ENCODE assay signal across 1 cellular context in the genomic region with DNA sequence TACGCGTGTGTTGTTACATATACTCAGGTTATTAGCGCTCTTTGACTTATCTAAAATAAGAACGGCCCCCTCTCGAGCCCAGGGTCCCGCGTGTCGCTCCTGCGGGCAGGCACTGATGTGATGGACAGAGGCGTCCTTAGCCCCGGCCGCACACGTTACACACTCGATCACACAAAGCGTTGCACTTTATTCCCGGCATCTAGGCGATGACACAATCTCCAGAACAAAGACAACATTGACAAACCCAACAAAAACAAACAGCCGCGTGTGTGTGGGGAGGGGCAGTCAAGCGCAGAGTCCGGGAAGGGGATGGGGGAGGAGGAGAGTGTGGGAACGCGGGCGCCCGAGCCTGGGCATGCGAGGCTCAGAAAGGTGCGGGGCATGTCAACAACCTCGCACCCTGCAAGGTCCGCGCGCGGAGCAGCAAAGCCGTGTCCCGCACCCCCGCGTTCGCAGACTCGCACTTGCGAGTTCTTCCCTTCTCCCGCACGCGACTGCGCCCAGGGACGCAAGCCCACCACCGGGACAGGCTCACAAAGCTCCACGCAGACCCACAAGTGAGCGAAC.
A peak's percentile ranks its signal among the peaks of the same experiment; 100 is the strongest.
TF ChIP-seq lines count a peak whose summit lies in the region.

No MANE protein-coding gene starts in this region.

TF ChIP-seq in HepG2, 621 proteins besides CTCF, POLR2A, EP300 and RAD21 (continued from another document and continues in another):
- no peak for TF ChIP-seq TIGD3 (CRISPR knock-in tag; IDR thresholded peaks at IDR 0.05; ENCODE audit: borderline replicate concordance)
- TF ChIP-seq SP2 (CRISPR knock-in tag; IDR thresholded peaks at IDR 0.05): peak; percentile 1; the same call in 1 of the 2 replicates
- peak; percentile 40 for TF ChIP-seq ZBTB7B (CRISPR knock-in tag; IDR thresholded peaks at IDR 0.05)
- no peak for TF ChIP-seq PAF1 (CRISPR knock-in tag; IDR thresholded peaks at IDR 0.05)
- TF ChIP-seq POLR2AphosphoS5 (IDR thresholded peaks at IDR 0.05; ENCODE audit: low read depth, low read length): peak; percentile 83; the same call in 1 of the 2 replicates
- peak; percentile 57 for TF ChIP-seq ZSCAN9 (CRISPR knock-in tag; IDR thresholded peaks at IDR 0.05; ENCODE audit: borderline replicate concordance)
- peak; percentile 85 for TF ChIP-seq PITX1 (CRISPR knock-in tag; IDR thresholded peaks at IDR 0.05)
- TF ChIP-seq GATA4 (IDR thresholded peaks at IDR 0.05; ENCODE audit: borderline replicate concordance, low read depth): peak; percentile 91
- TF ChIP-seq ISX (CRISPR knock-in tag; conservative IDR thresholded peaks at IDR 0.05): no peak
- TF ChIP-seq ZNF382 (CRISPR knock-in tag; IDR thresholded peaks at IDR 0.05; ENCODE audit: borderline replicate concordance): no peak
- TF ChIP-seq ETV5 (CRISPR knock-in tag; IDR thresholded peaks at IDR 0.05; ENCODE audit: borderline replicate concordance): peak; percentile 64
- TF ChIP-seq, protein P1, sequence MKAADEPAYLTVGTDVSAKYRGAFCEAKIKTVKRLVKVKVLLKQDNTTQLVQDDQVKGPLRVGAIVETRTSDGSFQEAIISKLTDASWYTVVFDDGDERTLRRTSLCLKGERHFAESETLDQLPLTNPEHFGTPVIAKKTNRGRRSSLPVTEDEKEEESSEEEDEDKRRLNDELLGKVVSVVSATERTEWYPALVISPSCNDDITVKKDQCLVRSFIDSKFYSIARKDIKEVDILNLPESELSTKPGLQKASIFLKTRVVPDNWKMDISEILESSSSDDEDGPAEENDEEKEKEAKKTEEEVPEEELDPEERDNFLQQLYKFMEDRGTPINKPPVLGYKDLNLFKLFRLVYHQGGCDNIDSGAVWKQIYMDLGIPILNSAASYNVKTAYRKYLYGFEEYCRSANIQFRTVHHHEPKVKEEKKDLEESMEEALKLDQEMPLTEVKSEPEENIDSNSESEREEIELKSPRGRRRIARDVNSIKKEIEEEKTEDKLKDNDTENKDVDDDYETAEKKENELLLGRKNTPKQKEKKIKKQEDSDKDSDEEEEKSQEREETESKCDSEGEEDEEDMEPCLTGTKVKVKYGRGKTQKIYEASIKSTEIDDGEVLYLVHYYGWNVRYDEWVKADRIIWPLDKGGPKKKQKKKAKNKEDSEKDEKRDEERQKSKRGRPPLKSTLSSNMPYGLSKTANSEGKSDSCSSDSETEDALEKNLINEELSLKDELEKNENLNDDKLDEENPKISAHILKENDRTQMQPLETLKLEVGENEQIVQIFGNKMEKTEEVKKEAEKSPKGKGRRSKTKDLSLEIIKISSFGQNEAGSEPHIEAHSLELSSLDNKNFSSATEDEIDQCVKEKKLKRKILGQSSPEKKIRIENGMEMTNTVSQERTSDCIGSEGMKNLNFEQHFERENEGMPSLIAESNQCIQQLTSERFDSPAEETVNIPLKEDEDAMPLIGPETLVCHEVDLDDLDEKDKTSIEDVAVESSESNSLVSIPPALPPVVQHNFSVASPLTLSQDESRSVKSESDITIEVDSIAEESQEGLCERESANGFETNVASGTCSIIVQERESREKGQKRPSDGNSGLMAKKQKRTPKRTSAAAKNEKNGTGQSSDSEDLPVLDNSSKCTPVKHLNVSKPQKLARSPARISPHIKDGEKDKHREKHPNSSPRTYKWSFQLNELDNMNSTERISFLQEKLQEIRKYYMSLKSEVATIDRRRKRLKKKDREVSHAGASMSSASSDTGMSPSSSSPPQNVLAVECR (CRISPR knock-in tag; IDR thresholded peaks at IDR 0.05; ENCODE audit: borderline replicate concordance): peak; percentile 77; the same call in 1 of the 2 replicates
- peak; percentile 39; the same call in 1 of the 2 replicates for TF ChIP-seq ZSCAN25 (CRISPR knock-in tag; IDR thresholded peaks at IDR 0.05)
- TF ChIP-seq, protein P2, sequence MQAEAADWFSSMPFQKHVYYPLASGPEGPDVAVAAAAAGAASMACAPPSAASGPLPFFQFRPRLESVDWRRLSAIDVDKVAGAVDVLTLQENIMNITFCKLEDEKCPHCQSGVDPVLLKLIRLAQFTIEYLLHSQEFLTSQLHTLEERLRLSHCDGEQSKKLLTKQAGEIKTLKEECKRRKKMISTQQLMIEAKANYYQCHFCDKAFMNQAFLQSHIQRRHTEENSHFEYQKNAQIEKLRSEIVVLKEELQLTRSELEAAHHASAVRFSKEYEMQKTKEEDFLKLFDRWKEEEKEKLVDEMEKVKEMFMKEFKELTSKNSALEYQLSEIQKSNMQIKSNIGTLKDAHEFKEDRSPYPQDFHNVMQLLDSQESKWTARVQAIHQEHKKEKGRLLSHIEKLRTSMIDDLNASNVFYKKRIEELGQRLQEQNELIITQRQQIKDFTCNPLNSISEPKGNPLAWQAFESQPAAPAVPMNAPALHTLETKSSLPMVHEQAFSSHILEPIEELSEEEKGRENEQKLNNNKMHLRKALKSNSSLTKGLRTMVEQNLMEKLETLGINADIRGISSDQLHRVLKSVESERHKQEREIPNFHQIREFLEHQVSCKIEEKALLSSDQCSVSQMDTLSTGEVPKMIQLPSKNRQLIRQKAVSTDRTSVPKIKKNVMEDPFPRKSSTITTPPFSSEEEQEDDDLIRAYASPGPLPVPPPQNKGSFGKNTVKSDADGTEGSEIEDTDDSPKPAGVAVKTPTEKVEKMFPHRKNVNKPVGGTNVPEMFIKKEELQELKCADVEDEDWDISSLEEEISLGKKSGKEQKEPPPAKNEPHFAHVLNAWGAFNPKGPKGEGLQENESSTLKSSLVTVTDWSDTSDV (CRISPR knock-in tag; IDR thresholded peaks at IDR 0.05): no peak
- TF ChIP-seq TAF1 (CRISPR knock-in tag; IDR thresholded peaks at IDR 0.05): peak; percentile 72
- peak; percentile 99 for TF ChIP-seq ZNF281 (CRISPR knock-in tag; IDR thresholded peaks at IDR 0.05; ENCODE audit: borderline replicate concordance)
- peak; percentile 89; the same call in 1 of the 2 replicates for TF ChIP-seq JDP2 (CRISPR knock-in tag; IDR thresholded peaks at IDR 0.05; ENCODE audit: borderline replicate concordance)
- TF ChIP-seq CREM (IDR thresholded peaks at IDR 0.05): peak; percentile 94
- no peak for TF ChIP-seq CREM (CRISPR knock-in tag; IDR thresholded peaks at IDR 0.05)
- no peak for TF ChIP-seq ZNF329 (CRISPR knock-in tag; IDR thresholded peaks at IDR 0.05; ENCODE audit: low read depth)
- TF ChIP-seq ZNF383 (CRISPR knock-in tag; IDR thresholded peaks at IDR 0.05; ENCODE audit: borderline replicate concordance): 0 out of 2 replicates have a peak, but pooled peaks have one; percentile 78
- peak; percentile 43; the same call in 1 of the 2 replicates for TF ChIP-seq ZNF230 (CRISPR knock-in tag; IDR thresholded peaks at IDR 0.05)
- TF ChIP-seq, protein P3, sequence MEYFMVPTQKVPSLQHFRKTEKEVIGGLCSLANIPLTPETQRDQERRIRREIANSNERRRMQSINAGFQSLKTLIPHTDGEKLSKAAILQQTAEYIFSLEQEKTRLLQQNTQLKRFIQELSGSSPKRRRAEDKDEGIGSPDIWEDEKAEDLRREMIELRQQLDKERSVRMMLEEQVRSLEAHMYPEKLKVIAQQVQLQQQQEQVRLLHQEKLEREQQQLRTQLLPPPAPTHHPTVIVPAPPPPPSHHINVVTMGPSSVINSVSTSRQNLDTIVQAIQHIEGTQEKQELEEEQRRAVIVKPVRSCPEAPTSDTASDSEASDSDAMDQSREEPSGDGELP (IDR thresholded peaks at IDR 0.05; ENCODE audit: borderline replicate concordance, low read depth): peak; percentile 68; the same call in 1 of the 2 replicates
- TF ChIP-seq ESRRA (CRISPR knock-in tag; IDR thresholded peaks at IDR 0.05; ENCODE audit: low read depth): peak; percentile 84
- TF ChIP-seq EZH2 (conservative IDR thresholded peaks at IDR 0.05; ENCODE audit: low read depth, low read length): no peak
- TF ChIP-seq ZNF124 (CRISPR knock-in tag; IDR thresholded peaks at IDR 0.05): peak; percentile 80
- peak; percentile 78 for TF ChIP-seq RCOR2 (CRISPR knock-in tag; IDR thresholded peaks at IDR 0.05)
- peak; percentile 85; the same call in 1 of the 2 replicates for TF ChIP-seq MEIS1 (CRISPR knock-in tag; IDR thresholded peaks at IDR 0.05; ENCODE audit: borderline replicate concordance)
- TF ChIP-seq KLF6 (CRISPR knock-in tag; IDR thresholded peaks at IDR 0.05): peak; percentile 83; the same call in 1 of the 2 replicates
- TF ChIP-seq FOXJ3 (CRISPR knock-in tag; IDR thresholded peaks at IDR 0.05; ENCODE audit: borderline replicate concordance): peak; percentile 93
- peak; percentile 18 for TF ChIP-seq CCAR2 (optimal IDR thresholded peaks at IDR 0.05; ENCODE audit: low read depth, low read length)
- no peak for TF ChIP-seq ZNF737 (CRISPR knock-in tag; IDR thresholded peaks at IDR 0.05; ENCODE audit: borderline replicate concordance)
- TF ChIP-seq THRA (CRISPR knock-in tag; IDR thresholded peaks at IDR 0.05; ENCODE audit: borderline replicate concordance): peak; percentile 91
- no peak for TF ChIP-seq TAF15 (IDR thresholded peaks at IDR 0.05; ENCODE audit: low read depth, low read length, poor library complexity, severe bottlenecking)
- no peak for TF ChIP-seq NFIC (IDR thresholded peaks at IDR 0.05; ENCODE audit: low read length)
- no peak for TF ChIP-seq AKAP8 (CRISPR knock-in tag; IDR thresholded peaks at IDR 0.05)
- TF ChIP-seq BCL6 (CRISPR knock-in tag; IDR thresholded peaks at IDR 0.05): peak; percentile 92
- peak; percentile 89; the same call in 1 of the 2 replicates for TF ChIP-seq PCBP1 (IDR thresholded peaks at IDR 0.05; ENCODE audit: borderline replicate concordance, low read depth, low read length)
- 0 out of 2 replicates have a peak, but pooled peaks have one; percentile 67 for TF ChIP-seq NR1H2 (CRISPR knock-in tag; IDR thresholded peaks at IDR 0.05; ENCODE audit: borderline replicate concordance, low read depth)
- peak; percentile 60; the same call in 1 of the 2 replicates for TF ChIP-seq ZNF639 (CRISPR knock-in tag; conservative IDR thresholded peaks at IDR 0.05)
- peak; percentile 95 for TF ChIP-seq NFKBIZ (CRISPR knock-in tag; IDR thresholded peaks at IDR 0.05)
- TF ChIP-seq PRMT3 (CRISPR knock-in tag; IDR thresholded peaks at IDR 0.05; ENCODE audit: borderline replicate concordance, low read depth): no peak
- TF ChIP-seq DR1 (CRISPR knock-in tag; IDR thresholded peaks at IDR 0.05): peak; percentile 44
- no peak for TF ChIP-seq DDIT3 (CRISPR knock-in tag; IDR thresholded peaks at IDR 0.05)
- peak; percentile 97 for TF ChIP-seq MED1 (CRISPR knock-in tag; IDR thresholded peaks at IDR 0.05)
